17 cellular contexts compared by ENCODE assay signal in genomic region chr5:5014836-5015235, GRCh38.
DNase-seq lines count a peak whose midpoint lies in the region; ATAC-seq and TF ChIP-seq lines count a peak whose summit lies in the region.
"Had no signal": no experiment of that assay in that cellular context is flagged by ENCODE, and none has a peak within 500 bp of the region (broad histone marks: within the 10 kb centered on the region; RNA-seq: fewer than 3 reads in every experiment).

No MANE protein-coding gene starts in this region.

- H3K27me3 ChIP-seq in adipocyte (replicated peaks; ENCODE audit: control insufficient read depth, insufficient read depth, low read length): no peaks in the 10 kb centered on the region
- H3K27me3 ChIP-seq in smooth muscle cell (ENCODE audit: low read depth): no peaks in the 10 kb centered on the region
- H3K27me3 ChIP-seq in SJCRH30: no peaks in the 10 kb centered on the region
- H3K27me3 ChIP-seq: upper lobe of left lung had no signal

- DNase-seq in NCI-H82 (lab: John Stamatoyannopoulos, UW) (peak; percentile 52), NCI-H82 treated with DMSO at 0.1 percent for 48 hours (lab: John Stamatoyannopoulos, UW; ENCODE audit: unreplicated experiment) (no peak), adipocyte (ENCODE audit: low read depth) (no peak), glomerular visceral epithelial cell (ENCODE audit: extremely low spot score) (peak; percentile 68), smooth muscle cell (lab: John Stamatoyannopoulos, UW; ENCODE audit: unreplicated experiment) (no peak), SJCRH30 (no peak)
- DNase-seq: 8988T; activated CD4-positive, alpha-beta memory T cell treated with anti-CD3 and anti-CD28 coated beads for 36 hours; activated gamma-delta T cell; central memory CD4-positive, alpha-beta T cell; Karpas-422; natural killer cell; T-helper 9 cell; upper lobe of left lung had no signal

- H4K20me1 ChIP-seq in smooth muscle cell (ENCODE audit: low read depth): no peaks in the 10 kb centered on the region

- peaks cover 7% of the 10 kb centered on the region for H3F3A ChIP-seq in smooth muscle cell (ENCODE audit: low read depth)

- H3K79me2 ChIP-seq in smooth muscle cell (ENCODE audit: low read depth): no peaks in the 10 kb centered on the region

- H3K4me2 ChIP-seq in smooth muscle cell: peak overlapping the region; percentile 69

- H3K36me3 ChIP-seq in adipocyte (ENCODE audit: control insufficient read depth, insufficient read depth, low read length, severe bottlenecking): no peaks in the 10 kb centered on the region
- no peaks in the 10 kb centered on the region for H3K36me3 ChIP-seq in smooth muscle cell (ENCODE audit: low read depth)
- no peaks in the 10 kb centered on the region for H3K36me3 ChIP-seq in SJCRH30
- H3K36me3 ChIP-seq: upper lobe of left lung had no signal

- no peak for TF ChIP-seq CTCF in smooth muscle cell (IDR thresholded peaks at IDR 0.05; ENCODE audit: borderline replicate concordance, insufficient read depth, poor library complexity, severe bottlenecking)

- peak overlapping the region; percentile 86 for H3K27ac ChIP-seq in smooth muscle cell (ENCODE audit: low read depth)
- H3K27ac ChIP-seq in SJCRH30: no peak overlapping the region
- H3K27ac ChIP-seq: upper lobe of left lung had no signal

- H3K4me1 ChIP-seq in adipocyte (ENCODE audit: control insufficient read depth, insufficient read depth, low read length) (peaks cover 26% of the 10 kb centered on the region), smooth muscle cell (ENCODE audit: low read depth) (peaks cover 16% of the 10 kb centered on the region), SJCRH30 (no peaks in the 10 kb centered on the region)
- H3K4me1 ChIP-seq: upper lobe of left lung had no signal

- 5% methylated on average over 4 of the region's 4 CpGs for WGBS in smooth muscle cell (ENCODE audit: low lambda C conversion rate)

- H2AFZ ChIP-seq in smooth muscle cell (ENCODE audit: low read depth): peak overlapping the region; percentile 52

- H3K4me3 ChIP-seq in adipocyte (ENCODE audit: low read length) (peak overlapping the region; percentile 13), smooth muscle cell (no peak overlapping the region), SJCRH30 (no peak overlapping the region)
- H3K4me3 ChIP-seq: upper lobe of left lung had no signal

- ATAC-seq in GM21447 (IDR thresholded peaks at IDR 0.05; ENCODE audit: unreplicated experiment): no peak
- ATAC-seq in HG02678 (IDR thresholded peaks at IDR 0.05; ENCODE audit: unreplicated experiment): no peak
- ATAC-seq: natural killer cell, Panc1 had no signal

- H3K9me3 ChIP-seq in adipocyte (ENCODE audit: control insufficient read depth, low read length): no peaks in the 10 kb centered on the region
- H3K9me3 ChIP-seq in smooth muscle cell (replicated peaks; ENCODE audit: low read depth): no peaks in the 10 kb centered on the region
- H3K9me3 ChIP-seq in SJCRH30 (replicated peaks): no peaks in the 10 kb centered on the region
- H3K9me3 ChIP-seq: upper lobe of left lung had no signal

- H3K9ac ChIP-seq in adipocyte (ENCODE audit: low read length): no peak overlapping the region
- no peak overlapping the region for H3K9ac ChIP-seq in smooth muscle cell (ENCODE audit: low read depth)

Comparison
In these comparisons a context has a peak if more than half of its experiments do, and no peak if none do; other contexts are left out.
1. DNase-seq: peak in NCI-H82 (single experiment) and glomerular visceral epithelial cell (single experiment); none in NCI-H82 treated with DMSO at 0.1 percent for 48 hours (single experiment), adipocyte (single experiment), smooth muscle cell (single experiment) and SJCRH30 (0 of 2).